Comparison of ENCODE assay signal across 9 cellular contexts in the genomic region with DNA sequence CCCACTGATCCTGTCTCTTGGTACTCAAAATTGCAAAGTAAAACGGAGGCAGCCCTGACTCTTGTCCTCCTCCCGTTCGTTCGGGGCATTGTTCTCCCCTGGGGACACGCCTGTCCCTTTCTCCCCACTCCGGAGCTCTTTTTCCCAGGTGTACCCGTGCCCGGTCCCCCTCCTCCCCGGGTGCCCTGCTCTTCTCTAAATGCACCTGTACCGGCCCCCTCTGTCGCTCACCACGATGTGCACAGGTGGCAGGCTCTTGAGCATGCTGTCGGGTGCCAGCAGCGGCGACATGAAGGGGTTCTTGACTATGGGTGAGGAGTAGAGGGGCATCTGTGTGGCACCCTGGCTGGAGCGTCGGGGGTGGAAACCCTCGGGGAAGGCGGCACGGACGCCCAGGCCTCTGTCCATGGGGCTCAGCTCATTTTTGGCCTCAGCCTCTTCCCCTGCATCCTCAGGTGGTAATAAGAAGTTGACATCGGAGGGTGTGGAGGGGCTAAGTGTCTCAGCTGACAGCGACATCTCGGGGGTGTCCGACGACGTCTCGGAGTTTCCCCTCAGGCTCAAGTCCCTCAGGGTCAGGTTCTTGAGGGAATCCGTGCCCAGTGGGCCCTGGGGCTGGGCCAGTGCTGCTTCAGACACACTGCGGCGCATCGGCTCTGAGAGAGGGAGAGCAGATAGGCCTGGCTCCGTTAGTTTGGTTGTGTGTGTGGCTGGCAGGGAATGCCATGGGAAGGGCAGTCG. TPM values are rescaled to one million over a fixed set of nuclear protein-coding genes. Genes with fewer than 3 reads are reported as not detected.
A peak's percentile ranks its signal among the peaks of the same experiment; 100 is the strongest.
DNase-seq lines count a peak whose midpoint lies in the region; ATAC-seq lines count a peak whose summit lies in the region.
"Had no signal": no experiment of that assay in that cellular context is flagged by ENCODE, and none has a peak within 500 bp of the region (broad histone marks: within the 10 kb centered on the region; RNA-seq: fewer than 3 reads in every experiment).

No MANE protein-coding gene starts in this region.

- peaks cover 2% of the 10 kb centered on the region for H3K36me3 Mint-ChIP-seq in activated T-cell treated with anti-CD3 and anti-CD28 coated beads, Interleukin-2, amount 50 U/mL, for 4 hours (ENCODE audit: insufficient read depth)
- peaks cover 33% of the 10 kb centered on the region for H3K36me3 Mint-ChIP-seq in activated CD8-positive, alpha-beta T cell treated with anti-CD3 and anti-CD28 coated beads, Interleukin-2, amount 10 ng/mL, durations not matched to agents 7 days and 5 days (ENCODE audit: low read depth)

- peak overlapping the region; percentile 82 for H3K27ac ChIP-seq in substantia nigra (ENCODE audit: low read depth, low read length, poor library complexity, severe bottlenecking)

- peak in 1 of 2 donors; percentile 2 for ATAC-seq in activated T-cell treated with anti-CD3 and anti-CD28 coated beads, Interleukin-2, amount 50 U/mL, for 4 hours
- no peak for ATAC-seq in activated CD8-positive, alpha-beta T cell treated with anti-CD3 and anti-CD28 coated beads, Interleukin-2, amount 10 ng/mL, durations not matched to agents 7 days and 5 days
- no peak for ATAC-seq in GM19351 (IDR thresholded peaks at IDR 0.05; ENCODE audit: unreplicated experiment)

- POLR2A ChIA-PET in activated CD8-positive, alpha-beta T cell treated with anti-CD3 and anti-CD28 coated beads, Interleukin-2, amount 10 ng/mL, durations not matched to agents 7 days and 5 days (lab: Charles Lee), result no interaction called here

- DNase-seq in activated T-cell treated with anti-CD3 and anti-CD28 coated beads, Interleukin-2, amount 50 U/mL, for 4 hours, result no peak
- DNase-seq in activated T-cell treated with anti-CD3 and anti-CD28 coated beads for 4 hours (no peak), substantia nigra (lab: John Stamatoyannopoulos, UW) (peak in 4 of 49 donors; percentile 21 to 37 (median 30)), germinal center (ENCODE audit: low spot score) (no peak), AML-193 (lab: John Stamatoyannopoulos, UW) (no peak)
- DNase-seq in activated CD8-positive, alpha-beta T cell treated with anti-CD3 and anti-CD28 coated beads, Interleukin-2, amount 10 ng/mL, durations not matched to agents 7 days and 5 days, result no peak

- H3K9me3 ChIP-seq in iPS-18c (ENCODE audit: control insufficient read depth, insufficient read depth, low read length), result no peaks in the 10 kb centered on the region
- H3K9me3 ChIP-seq: mucosa of descending colon had no signal

- peak overlapping the region; percentile 46 for H3K27ac Mint-ChIP-seq in activated CD8-positive, alpha-beta T cell treated with anti-CD3 and anti-CD28 coated beads, Interleukin-2, amount 10 ng/mL, durations not matched to agents 7 days and 5 days

- H3K4me3 Mint-ChIP-seq in activated T-cell treated with anti-CD3 and anti-CD28 coated beads, Interleukin-2, amount 50 U/mL, for 4 hours, result peak overlapping the region; percentile 78
- H3K4me3 Mint-ChIP-seq in activated CD8-positive, alpha-beta T cell treated with anti-CD3 and anti-CD28 coated beads, Interleukin-2, amount 10 ng/mL, durations not matched to agents 7 days and 5 days, result peak overlapping the region; percentile 69

- CTCF ChIA-PET in activated CD8-positive, alpha-beta T cell treated with anti-CD3 and anti-CD28 coated beads, Interleukin-2, amount 10 ng/mL, durations not matched to agents 7 days and 5 days (lab: Charles Lee), result interaction anchor here (1.1 to 2.4 kb wide), 5 partner anchors 15 to 298 kb away, joined by 3 to 10 read pairs (median 3); no protein-coding TSS in a partner anchor

- peaks cover 23% of the 10 kb centered on the region for H3K4me1 Mint-ChIP-seq in activated T-cell treated with anti-CD3 and anti-CD28 coated beads, Interleukin-2, amount 50 U/mL, for 4 hours (ENCODE audit: low read depth)
- peaks cover 28% of the 10 kb centered on the region for H3K4me1 Mint-ChIP-seq in activated CD8-positive, alpha-beta T cell treated with anti-CD3 and anti-CD28 coated beads, Interleukin-2, amount 10 ng/mL, durations not matched to agents 7 days and 5 days (ENCODE audit: low read depth)

- H3K9me3 Mint-ChIP-seq in activated T-cell treated with anti-CD3 and anti-CD28 coated beads, Interleukin-2, amount 50 U/mL, for 4 hours, result no peaks in the 10 kb centered on the region
- H3K9me3 Mint-ChIP-seq in activated CD8-positive, alpha-beta T cell treated with anti-CD3 and anti-CD28 coated beads, Interleukin-2, amount 10 ng/mL, durations not matched to agents 7 days and 5 days (ENCODE audit: insufficient read depth), result no peaks in the 10 kb centered on the region

- no peaks in the 10 kb centered on the region for H3K27me3 Mint-ChIP-seq in activated T-cell treated with anti-CD3 and anti-CD28 coated beads, Interleukin-2, amount 50 U/mL, for 4 hours (ENCODE audit: low read depth)
- H3K27me3 Mint-ChIP-seq in activated CD8-positive, alpha-beta T cell treated with anti-CD3 and anti-CD28 coated beads, Interleukin-2, amount 10 ng/mL, durations not matched to agents 7 days and 5 days (ENCODE audit: low read depth), result no peaks in the 10 kb centered on the region

- peak overlapping the region; percentile 81 for H3K4me3 ChIP-seq in iPS-18c (ENCODE audit: insufficient read depth, low read depth, low read length)

RNA-seq across cellular contexts. Expression of a gene that starts 12.4 kb away (rescaled TPM):
- total RNA-seq in activated T-cell treated with anti-CD3 and anti-CD28 coated beads, Interleukin-2, amount 50 U/mL, for 4 hours, result not detected
- not detected for total RNA-seq in activated CD8-positive, alpha-beta T cell treated with anti-CD3 and anti-CD28 coated beads, Interleukin-2, amount 10 ng/mL, durations not matched to agents 7 days and 5 days

RNA-seq across cellular contexts. Expression of a gene that starts 24.6 kb away (rescaled TPM):
- total RNA-seq in activated T-cell treated with anti-CD3 and anti-CD28 coated beads, Interleukin-2, amount 50 U/mL, for 4 hours, result 10 to 100 TPM; 23.0 to 29.1 (median 28.0) TPM
- total RNA-seq in activated CD8-positive, alpha-beta T cell treated with anti-CD3 and anti-CD28 coated beads, Interleukin-2, amount 10 ng/mL, durations not matched to agents 7 days and 5 days, result 10 to 100 TPM; 33.4 to 34.6 TPM

RNA-seq across cellular contexts. Expression of a gene that starts 40.2 kb away (rescaled TPM):
- not detected for total RNA-seq in activated T-cell treated with anti-CD3 and anti-CD28 coated beads, Interleukin-2, amount 50 U/mL, for 4 hours
- total RNA-seq in activated CD8-positive, alpha-beta T cell treated with anti-CD3 and anti-CD28 coated beads, Interleukin-2, amount 10 ng/mL, durations not matched to agents 7 days and 5 days, result not detected
- total RNA-seq: mucosa of descending colon had no signal
